In the genomic region with DNA sequence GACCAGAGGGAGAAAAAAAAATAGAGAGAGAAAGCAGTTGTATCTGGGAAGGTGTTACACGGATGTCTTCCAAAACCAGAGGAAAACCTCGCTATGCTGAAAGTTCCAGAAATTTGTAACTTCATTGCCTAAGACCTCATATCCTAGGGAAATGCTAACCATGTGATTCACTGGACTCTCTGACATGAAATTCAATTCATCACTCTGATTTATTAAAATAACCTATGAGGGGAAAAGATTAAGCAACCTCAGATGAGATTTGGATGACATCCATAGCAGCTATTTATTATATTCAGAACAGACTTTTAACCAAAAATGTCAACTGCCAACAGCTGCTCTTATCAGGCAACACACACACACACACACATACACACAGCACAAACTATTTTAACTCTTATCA, we compare ENCODE assay signal across 21 cellular contexts.
"Had no signal": no experiment of that assay in that cellular context is flagged by ENCODE, and none has a peak within 500 bp of the region (broad histone marks: within the 10 kb centered on the region; RNA-seq: fewer than 3 reads in every experiment).

No MANE protein-coding gene starts in this region.

- H3K27me3 ChIP-seq: ascending aorta, dorsolateral prefrontal cortex, gastroesophageal sphincter, hepatocyte, neutrophil, stomach, testis had no signal

- H3K4me2 ChIP-seq: hepatocyte, smooth muscle cell had no signal

- H3K9me3 ChIP-seq: ascending aorta, gastroesophageal sphincter, neutrophil, stomach, testis had no signal

- DNase-seq: activated CD4-positive, alpha-beta T cell treated with anti-CD3 and anti-CD28 coated beads, Interleukin-2, amount 50 U/mL, for 1 hour; activated CD8-positive, alpha-beta memory T cell treated with anti-CD3 and anti-CD28 coated beads, Interleukin-2, amount 50 U/mL, for 4 hours; activated effector memory CD4-positive, alpha-beta T cell treated with Interleukin-2 at 50 U/mL for 16 hours; activated naive CD4-positive, alpha-beta T cell treated with anti-CD3 and anti-CD28 coated beads, Interleukin-2, amount 50 U/mL, for 16 hours; activated T-cell treated with anti-CD3 and anti-CD28 coated beads, Interleukin-2, amount 50 U/mL, for 48 hours; dorsolateral prefrontal cortex; endodermal cell; left cardiac atrium; stimulated activated CD4-positive, alpha-beta T cell treated with anti-CD3 and anti-CD28 coated beads, Interleukin-4, amount 100 ng/mL, for 24 hours; stomach; testis had no signal

- H3K27ac Mint-ChIP-seq: endodermal cell; natural killer cell treated with Interleukin-12 subunit alpha and Interleukin-12 subunit beta and Interleukin-15 and Interleukin-18, amount 100 ng/mL, for 72 hours; stimulated activated effector memory CD8-positive, alpha-beta T cell treated with anti-CD3 and anti-CD28 coated beads, Interleukin-12 subunit alpha, Interleukin-12 subunit beta, amount 100 ng/mL, for 72 hours; T-helper 1 cell treated with Interleukin-12 subunit alpha and Interleukin-12 subunit beta and Interleukin-4 antibody, amounts not matched to agents 30 μg/mL and 1 μg/mL, for 36 hours; type B pancreatic cell had no signal

- H3K4me1 ChIP-seq: ascending aorta, gastroesophageal sphincter, parathyroid adenoma, stomach, testis had no signal

- H3K79me2 ChIP-seq: hepatocyte, parathyroid adenoma had no signal

- H3K27me3 Mint-ChIP-seq: type B pancreatic cell had no signal

- H3K36me3 ChIP-seq: ascending aorta, gastroesophageal sphincter, neutrophil, stomach had no signal

- H2AFZ ChIP-seq: hepatocyte, parathyroid adenoma had no signal

- H3K9me3 Mint-ChIP-seq: endodermal cell; natural killer cell treated with Interleukin-12 subunit alpha and Interleukin-12 subunit beta and Interleukin-15 and Interleukin-18, amount 100 ng/mL, for 72 hours; type B pancreatic cell had no signal

- H3K36me3 Mint-ChIP-seq: natural killer cell treated with Interleukin-12 subunit alpha and Interleukin-12 subunit beta and Interleukin-15 and Interleukin-18, amount 100 ng/mL, for 72 hours; stimulated activated effector memory CD8-positive, alpha-beta T cell treated with anti-CD3 and anti-CD28 coated beads, Interleukin-12 subunit alpha, Interleukin-12 subunit beta, amount 100 ng/mL, for 72 hours; type B pancreatic cell had no signal

- H3K9ac ChIP-seq: parathyroid adenoma had no signal

- H3K4me1 Mint-ChIP-seq: stimulated activated effector memory CD8-positive, alpha-beta T cell treated with anti-CD3 and anti-CD28 coated beads, Interleukin-12 subunit alpha, Interleukin-12 subunit beta, amount 100 ng/mL, for 72 hours had no signal

- H3K27ac ChIP-seq: ascending aorta, dorsolateral prefrontal cortex, gastroesophageal sphincter, hepatocyte, neutrophil, parathyroid adenoma, stomach, testis had no signal

- H3K4me3 Mint-ChIP-seq: endodermal cell; natural killer cell treated with Interleukin-12 subunit alpha and Interleukin-12 subunit beta and Interleukin-15 and Interleukin-18, amount 100 ng/mL, for 72 hours; stimulated activated effector memory CD8-positive, alpha-beta T cell treated with anti-CD3 and anti-CD28 coated beads, Interleukin-12 subunit alpha, Interleukin-12 subunit beta, amount 100 ng/mL, for 72 hours; T-helper 1 cell treated with Interleukin-12 subunit alpha and Interleukin-12 subunit beta and Interleukin-4 antibody, amounts not matched to agents 30 μg/mL and 1 μg/mL, for 36 hours; type B pancreatic cell had no signal

- H3K4me3 ChIP-seq: ascending aorta, dorsolateral prefrontal cortex, gastroesophageal sphincter, hepatocyte, smooth muscle cell, stomach, testis had no signal
